In the genomic region with DNA sequence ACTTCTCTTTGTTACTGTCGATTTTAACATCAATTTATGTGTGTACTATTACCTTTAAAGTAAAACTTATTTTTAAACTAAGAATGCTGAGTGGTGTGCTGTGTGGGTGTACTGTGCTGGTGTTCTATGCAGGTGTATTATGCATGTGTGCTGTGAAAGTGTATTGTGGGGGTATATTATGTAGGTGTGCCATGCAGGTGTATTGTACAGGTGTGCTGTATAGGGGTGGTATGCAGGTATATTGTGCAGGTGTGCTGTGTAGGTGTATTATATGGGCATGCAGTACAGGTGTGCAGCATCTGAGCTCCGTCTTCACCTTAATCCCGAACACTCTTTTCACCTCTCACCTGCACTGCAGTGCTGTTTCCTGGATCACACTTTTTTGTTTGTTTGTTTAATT, we compare ENCODE assay signal across 7 cellular contexts.
DNase-seq lines count a peak whose midpoint lies in the region; ATAC-seq, FAIRE-seq and TF ChIP-seq lines count a peak whose summit lies in the region.
"Not testable (repeated sequence)": the region's sequence is repeated elsewhere in the genome, so short reads cannot be mapped to it uniquely, and the experiment has no call there.

No MANE protein-coding gene starts in this region.

- H4K91ac ChIP-seq in IMR-90 (ENCODE audit: insufficient read depth, low read depth, low read length), result not testable (repeated sequence)

- H3K9ac ChIP-seq in BLaER1; IMR-90 (ENCODE audit: low read depth, low read length); GM12878 (ENCODE audit: control insufficient read depth, insufficient read depth, low read length): not testable (repeated sequence)

- not testable (repeated sequence) for H3K18ac ChIP-seq in IMR-90 (ENCODE audit: low read depth, low read length)

- RAD21 ChIA-PET in GM12878 (lab: Charles Lee; ENCODE audit: unreplicated experiment), result not testable (repeated sequence)

- not testable (repeated sequence) for H2BK20ac ChIP-seq in IMR-90 (ENCODE audit: low read depth, low read length)

- peaks cover 29% of the 10 kb centered on the region for H3K36me3 Mint-ChIP-seq in activated CD4-positive, alpha-beta T cell treated with anti-CD3 and anti-CD28 coated beads, Interleukin-2, amount 10 ng/mL, durations not matched to agents 24 days and 14 days (ENCODE audit: low read depth)
- peaks cover 51% of the 10 kb centered on the region for H3K36me3 Mint-ChIP-seq in activated T-helper 17 cell treated with anti-CD3 and anti-CD28 coated beads, Interleukin-2, amount 50 U/mL, for 72 hours (ENCODE audit: low read depth)
- not testable (repeated sequence) for H3K36me3 Mint-ChIP-seq in natural killer cell

- peak overlapping the region; percentile 19; the same call in 1 of the 2 replicates for H3K4me2 ChIP-seq in BLaER1
- H3K4me2 ChIP-seq in IMR-90 (ENCODE audit: low read depth, low read length), result not testable (repeated sequence)
- peak overlapping the region; percentile 17; the same call in 1 of the 2 replicates for H3K4me2 ChIP-seq in GM12878 (ENCODE audit: control insufficient read depth, insufficient read depth)

- H3K4ac ChIP-seq in IMR-90 (ENCODE audit: low read depth, low read length), result not testable (repeated sequence)

- not testable (repeated sequence) for DNase-seq in IMR-90; activated CD4-positive, alpha-beta T cell treated with anti-CD3 and anti-CD28 coated beads, Interleukin-2, amount 10 ng/mL, durations not matched to agents 24 days and 14 days; GM12878 (ENCODE audit: low read depth, low spot score); heart right ventricle; natural killer cell

- H4K5ac ChIP-seq in IMR-90 (ENCODE audit: low read depth, low read length), result not testable (repeated sequence)

- H2AK5ac ChIP-seq in IMR-90 (ENCODE audit: low read depth, low read length), result not testable (repeated sequence)

- peaks cover 26% of the 10 kb centered on the region for H3K4me1 Mint-ChIP-seq in activated CD4-positive, alpha-beta T cell treated with anti-CD3 and anti-CD28 coated beads, Interleukin-2, amount 10 ng/mL, durations not matched to agents 24 days and 14 days
- H3K4me1 Mint-ChIP-seq in activated T-helper 17 cell treated with anti-CD3 and anti-CD28 coated beads, Interleukin-2, amount 50 U/mL, for 72 hours, result peaks cover 12% of the 10 kb centered on the region
- H3K4me1 Mint-ChIP-seq in natural killer cell, result peaks cover 21 to 30% of the 10 kb centered on the region in 2 donors

- dilution Hi-C loops in IMR-90 (cut with HindIII; ENCODE audit: low sequenced_read_pairs, unreplicated experiment), result not testable (repeated sequence)

- POLR2A ChIA-PET in IMR-90 (lab: Charles Lee; ENCODE audit: unreplicated experiment); GM12878 (lab: Charles Lee): not testable (repeated sequence)

- not testable (repeated sequence) for H3K9me1 ChIP-seq in IMR-90 (ENCODE audit: insufficient read depth, low read length)

- not testable (repeated sequence) for H3K9me3 Mint-ChIP-seq in activated CD4-positive, alpha-beta T cell treated with anti-CD3 and anti-CD28 coated beads, Interleukin-2, amount 10 ng/mL, durations not matched to agents 24 days and 14 days; activated T-helper 17 cell treated with anti-CD3 and anti-CD28 coated beads, Interleukin-2, amount 50 U/mL, for 72 hours; natural killer cell

- not testable (repeated sequence) for H3K27ac Mint-ChIP-seq in activated CD4-positive, alpha-beta T cell treated with anti-CD3 and anti-CD28 coated beads, Interleukin-2, amount 10 ng/mL, durations not matched to agents 24 days and 14 days; activated T-helper 17 cell treated with anti-CD3 and anti-CD28 coated beads, Interleukin-2, amount 50 U/mL, for 72 hours
- peak overlapping the region in 1 of 2 donors; percentile 34 for H3K27ac Mint-ChIP-seq in natural killer cell

- peaks cover 10 to 24% of the 10 kb centered on the region in 2 experiments; a peak in 3 of 4 replicates for H3K79me1 ChIP-seq in IMR-90 (ENCODE audit: low read depth in 1 of 2, low read length in 2 of 2)

- not testable (repeated sequence) for ATAC-seq in IMR-90 (ENCODE audit: low read depth); activated T-helper 17 cell treated with anti-CD3 and anti-CD28 coated beads, Interleukin-2, amount 50 U/mL, for 72 hours (replicated peaks); GM12878; heart right ventricle; natural killer cell

- H2BK120ac ChIP-seq in IMR-90 (ENCODE audit: low read depth, low read length), result not testable (repeated sequence)

- H3K9me3 ChIP-seq in BLaER1; IMR-90 (ENCODE audit: control insufficient read depth, insufficient read depth, low read length); GM12878 (replicated peaks; ENCODE audit: control insufficient read depth, insufficient read depth, low read length); heart right ventricle: not testable (repeated sequence)

- H3K56ac ChIP-seq in IMR-90 (ENCODE audit: extremely low read depth, insufficient read depth, low read length), result not testable (repeated sequence)

- WGBS in IMR-90 (ENCODE audit: extremely low coverage in 2 of 2, insufficient read length in 1 of 2), 2 experiments, result no CpG with 5 or more reads among the region's 3 CpGs
- 91% methylated on average over 3 of the region's 3 CpGs for WGBS in GM12878 (ENCODE audit: insufficient coverage, insufficient replicate concordance, low lambda C conversion rate, missing lambda C conversion rate)
- WGBS in heart right ventricle, 2 donors, result 71 to 89% methylated on average over 3 of the region's 3 CpGs

- intact Hi-C loops in IMR-90 (cut with micrococcal nuclease); activated CD4-positive, alpha-beta T cell treated with anti-CD3 and anti-CD28 coated beads, Interleukin-2, amount 10 ng/mL, durations not matched to agents 24 days and 14 days (cut with micrococcal nuclease); GM12878 (cut with micrococcal nuclease; ENCODE audit: unreplicated experiment); heart right ventricle (cut with DNase I); natural killer cell (cut with micrococcal nuclease): not testable (repeated sequence)

- H4K8ac ChIP-seq in IMR-90 (ENCODE audit: low read depth in 2 of 2, low read length in 2 of 2), result not testable (repeated sequence)

- not testable (repeated sequence) for H3K79me2 ChIP-seq in GM12878 (ENCODE audit: control insufficient read depth, insufficient read depth, low read length)

- H3K27ac ChIP-seq in BLaER1; IMR-90 (ENCODE audit: insufficient read depth, low read length); GM12878 (ENCODE audit: control insufficient read depth, insufficient read depth): not testable (repeated sequence)
- H3K27ac ChIP-seq in heart right ventricle, result peak overlapping the region in 6 of 10 donors; percentile 14 to 62 (median 46)

- not testable (repeated sequence) for TF ChIP-seq CTCF in IMR-90 (conservative IDR thresholded peaks at IDR 0.05; ENCODE audit: low read depth, low read length); GM12878 (IDR thresholded peaks at IDR 0.05 in 2 of 3, conservative IDR thresholded peaks at IDR 0.05 in 1 of 3; ENCODE audit: control insufficient read depth in 2 of 3, extremely low read depth in 1 of 3, insufficient read depth in 1 of 3, low read depth in 3 of 3, low read length in 3 of 3); heart right ventricle (IDR thresholded peaks at IDR 0.05); natural killer cell (IDR thresholded peaks at IDR 0.05)

- H3K27me3 Mint-ChIP-seq in activated CD4-positive, alpha-beta T cell treated with anti-CD3 and anti-CD28 coated beads, Interleukin-2, amount 10 ng/mL, durations not matched to agents 24 days and 14 days; activated T-helper 17 cell treated with anti-CD3 and anti-CD28 coated beads, Interleukin-2, amount 50 U/mL, for 72 hours; natural killer cell (ENCODE audit: low read depth in 2 of 2): not testable (repeated sequence)

- SMC1A ChIA-PET in GM12878 (lab: Charles Lee; ENCODE audit: uncharacterized antibody, unreplicated experiment), result not testable (repeated sequence)

- H2BK5ac ChIP-seq in IMR-90 (ENCODE audit: low read depth, low read length, poor library complexity, severe bottlenecking), result not testable (repeated sequence)

- TSS peak; percentile 40 for BruUV-seq in IMR-90 (replicated peaks; lab: Mats Ljungman, UMichigan)
- BruUV-seq in GM12878 (replicated peaks; lab: Mats Ljungman, UMichigan), result TSS peak; percentile 49

- peak overlapping the region; percentile 22 for H3K4me3 Mint-ChIP-seq in activated CD4-positive, alpha-beta T cell treated with anti-CD3 and anti-CD28 coated beads, Interleukin-2, amount 10 ng/mL, durations not matched to agents 24 days and 14 days
- peak overlapping the region; percentile 69 for H3K4me3 Mint-ChIP-seq in activated T-helper 17 cell treated with anti-CD3 and anti-CD28 coated beads, Interleukin-2, amount 50 U/mL, for 72 hours
- H3K4me3 Mint-ChIP-seq in natural killer cell, result peak overlapping the region; percentile 45

- in situ Hi-C loops in IMR-90 (cut with MboI; ENCODE audit: low sequenced_read_pairs); GM12878 (cut with MboI): not testable (repeated sequence)

- not testable (repeated sequence) for H2BK15ac ChIP-seq in IMR-90 (ENCODE audit: low read depth, low read length)

- TF ChIP-seq RAD21 in IMR-90 (IDR thresholded peaks at IDR 0.05; ENCODE audit: low read length); GM12878 (IDR thresholded peaks at IDR 0.05; ENCODE audit: insufficient read depth, low read depth, low read length): not testable (repeated sequence)

- H2AFZ ChIP-seq in IMR-90 (replicated peaks; ENCODE audit: low read length, poor library complexity); GM12878 (ENCODE audit: control insufficient read depth, low read depth, low read length): not testable (repeated sequence)

- not testable (repeated sequence) for H3K27me3 ChIP-seq in BLaER1; IMR-90 (ENCODE audit: control insufficient read depth, insufficient read depth, low read length); GM12878 (replicated peaks in 1 of 2; ENCODE audit: control insufficient read depth in 2 of 2, insufficient read depth in 2 of 2, low read length in 1 of 2); heart right ventricle

- H3K36me3 ChIP-seq in BLaER1 (peaks cover 17% of the 10 kb centered on the region), heart right ventricle (peaks cover 0 to 28% (median 0%) of the 10 kb centered on the region in 9 donors)
- not testable (repeated sequence) for H3K36me3 ChIP-seq in IMR-90 (ENCODE audit: control insufficient read depth, insufficient read depth, low read length); GM12878 (ENCODE audit: control insufficient read depth in 2 of 2, insufficient read depth in 2 of 2, low read length in 1 of 2)

- not testable (repeated sequence) for H3K23ac ChIP-seq in IMR-90 (ENCODE audit: low read depth, low read length)

- not testable (repeated sequence) for TF ChIP-seq EP300 in GM12878 (IDR thresholded peaks at IDR 0.05; ENCODE audit: borderline replicate concordance in 1 of 2, control insufficient read depth in 1 of 2, low read depth in 2 of 2, low read length in 2 of 2)

- CTCF ChIA-PET in IMR-90 (lab: Yijun Ruan, JAX); GM12878 (lab: Yijun Ruan, JAX): not testable (repeated sequence)

- FAIRE-seq in GM12878 (lab: Jason Lieb, UNC), result not testable (repeated sequence)

- H3K4me3 ChIP-seq in BLaER1; IMR-90 (ENCODE audit: insufficient read depth, low read depth, low read length); GM12878: not testable (repeated sequence)
- peak overlapping the region in 6 of 10 donors; percentile 24 to 45 (median 37) for H3K4me3 ChIP-seq in heart right ventricle

- not testable (repeated sequence) for H2AK9ac ChIP-seq in IMR-90 (replicated peaks; ENCODE audit: low read depth, low read length, poor library complexity)

- H3K4me1 ChIP-seq in BLaER1, result peaks cover 16% of the 10 kb centered on the region
- not testable (repeated sequence) for H3K4me1 ChIP-seq in IMR-90 (ENCODE audit: control insufficient read depth, insufficient read depth, low read length); GM12878 (ENCODE audit: control insufficient read depth, insufficient read depth, low read length)
- H3K4me1 ChIP-seq in heart right ventricle, result peaks cover 0 to 57% (median 18%) of the 10 kb centered on the region in 9 donors

- not testable (repeated sequence) for H3K14ac ChIP-seq in IMR-90 (replicated peaks; ENCODE audit: low read depth, low read length)

- H4K20me1 ChIP-seq in BLaER1; IMR-90 (ENCODE audit: insufficient read depth, low read length); GM12878 (ENCODE audit: control insufficient read depth, insufficient read depth): not testable (repeated sequence)

- TF ChIP-seq POLR2A in IMR-90 (IDR thresholded peaks at IDR 0.05; ENCODE audit: low read depth, low read length); GM12878 (IDR thresholded peaks at IDR 0.05; ENCODE audit: low read depth, low read length): not testable (repeated sequence)
